Comparison of ENCODE assay signal across 19 cellular contexts in genomic region chr3:195023989-195024388, GRCh38.
DNase-seq lines count a peak whose midpoint lies in the region; ATAC-seq, FAIRE-seq and TF ChIP-seq lines count a peak whose summit lies in the region.
"Had no signal": no experiment of that assay in that cellular context is flagged by ENCODE, and none has a peak within 500 bp of the region (broad histone marks: within the 10 kb centered on the region; RNA-seq: fewer than 3 reads in every experiment).

No MANE protein-coding gene starts in this region.

- no peaks in the 10 kb centered on the region for H4K20me1 ChIP-seq in IMR-90 (ENCODE audit: insufficient read depth, low read length)
- H4K20me1 ChIP-seq: BLaER1 had no signal

- no peak overlapping the region for H3K9ac ChIP-seq in IMR-90 (ENCODE audit: low read depth, low read length)
- H3K9ac ChIP-seq: BLaER1 had no signal

- H2BK20ac ChIP-seq in IMR-90 (ENCODE audit: low read depth, low read length) = no peak overlapping the region

- no peak overlapping the region for H4K91ac ChIP-seq in IMR-90 (ENCODE audit: insufficient read depth, low read depth, low read length)

- TF ChIP-seq POLR2A in GM12891 (IDR thresholded peaks at IDR 0.05; ENCODE audit: low read depth, low read length) (no peak), IMR-90 (IDR thresholded peaks at IDR 0.05; ENCODE audit: low read depth, low read length) (no peak)

- in situ Hi-C loops in IMR-90 (cut with MboI; ENCODE audit: low sequenced_read_pairs) = no loop called here

- no peak overlapping the region for H2BK120ac ChIP-seq in IMR-90 (ENCODE audit: low read depth, low read length)

- H3K18ac ChIP-seq in IMR-90 (ENCODE audit: low read depth, low read length) = no peak overlapping the region

- no peaks in the 10 kb centered on the region for H3K4me1 ChIP-seq in IMR-90 (ENCODE audit: control insufficient read depth, insufficient read depth, low read length)
- H3K4me1 ChIP-seq: BLaER1 had no signal

- intact Hi-C loops in IMR-90 (cut with micrococcal nuclease) (no loop called here), sciatic nerve (cut with DNase I) (loop anchor here (5.0 kb wide), 1 partner anchor 983 kb away; no protein-coding TSS in a partner anchor)

- peak overlapping the region; percentile 61 for H2AFZ ChIP-seq in IMR-90 (replicated peaks; ENCODE audit: low read length, poor library complexity)
- H2AFZ ChIP-seq: GM23338 had no signal

- no peak overlapping the region for H3K23ac ChIP-seq in IMR-90 (ENCODE audit: low read depth, low read length)

- H3K4ac ChIP-seq in IMR-90 (ENCODE audit: low read depth, low read length) = no peak overlapping the region

- DNase-seq in GM12891 (ENCODE audit: insufficient read length, low spot score) = no peak
- DNase-seq in IMR-90 = no peak
- DNase-seq in mesenteric fat pad (ENCODE audit: low spot score) = peak; percentile 35
- DNase-seq in sciatic nerve (ENCODE audit: low spot score) = peak; percentile 7
- no peak for DNase-seq in NCI-H1436 treated with DMSO at 0.1 percent for 48 hours (lab: John Stamatoyannopoulos, UW)
- no peak for DNase-seq in kidney tubule cell (ENCODE audit: low spot score)
- DNase-seq in activated naive CD4-positive, alpha-beta T cell treated with Interleukin-2 at 50 U/mL for 16 hours = no peak
- DNase-seq: 8988T; CD4-positive, alpha-beta memory T cell; DMS153; DMS79; GDM1; HCEC 1CT; HFFc6 had no signal

- no peak overlapping the region for H3K14ac ChIP-seq in IMR-90 (replicated peaks; ENCODE audit: low read depth, low read length)

- TF ChIP-seq RAD21 in IMR-90 (IDR thresholded peaks at IDR 0.05; ENCODE audit: low read length) = no peak

- no peaks in the 10 kb centered on the region for H3K79me1 ChIP-seq in IMR-90 (ENCODE audit: low read depth in 1 of 2, low read length in 2 of 2)

- peak; percentile 55 for FAIRE-seq in GM12891 (lab: Jason Lieb, UNC)
- FAIRE-seq: H54 had no signal

- BruUV-seq in IMR-90 (replicated peaks; lab: Mats Ljungman, UMichigan) = no TSS peak

- no peak overlapping the region for H3K27ac ChIP-seq in IMR-90 (ENCODE audit: insufficient read depth, low read length)
- H3K27ac ChIP-seq: BLaER1, HL-60 had no signal

- POLR2A ChIA-PET in IMR-90 (lab: Charles Lee; ENCODE audit: unreplicated experiment) = no interaction called here

- no peak overlapping the region for H2AK9ac ChIP-seq in IMR-90 (replicated peaks; ENCODE audit: low read depth, low read length, poor library complexity)

- no peak for TF ChIP-seq CTCF in IMR-90 (conservative IDR thresholded peaks at IDR 0.05; ENCODE audit: low read depth, low read length)

- H3K4me2 ChIP-seq in IMR-90 (ENCODE audit: low read depth, low read length) = no peak overlapping the region
- H3K4me2 ChIP-seq: BLaER1, GM23338 had no signal

- H3K4me3 ChIP-seq in IMR-90 (ENCODE audit: insufficient read depth, low read depth, low read length) = no peak overlapping the region
- H3K4me3 ChIP-seq: BLaER1, GM23338 had no signal

- ATAC-seq in IMR-90 (ENCODE audit: low read depth) (no peak), sciatic nerve (no peak), GM21737 (IDR thresholded peaks at IDR 0.05; ENCODE audit: unreplicated experiment) (no peak)
- ATAC-seq: GM23338 had no signal

- peaks cover 27% of the 10 kb centered on the region for H3K27me3 ChIP-seq in IMR-90 (ENCODE audit: control insufficient read depth, insufficient read depth, low read length)
- H3K27me3 ChIP-seq: BLaER1 had no signal

- H2BK15ac ChIP-seq in IMR-90 (ENCODE audit: low read depth, low read length) = no peak overlapping the region

- no peaks in the 10 kb centered on the region for H3K36me3 ChIP-seq in IMR-90 (ENCODE audit: control insufficient read depth, insufficient read depth, low read length)
- H3K36me3 ChIP-seq: BLaER1 had no signal

- H3K9me3 ChIP-seq in IMR-90 (ENCODE audit: control insufficient read depth, insufficient read depth, low read length) = peaks cover 6% of the 10 kb centered on the region
- H3K9me3 ChIP-seq: BLaER1 had no signal

- no peak overlapping the region for H2AK5ac ChIP-seq in IMR-90 (ENCODE audit: low read depth, low read length)

- no peaks in the 10 kb centered on the region for H3K9me1 ChIP-seq in IMR-90 (ENCODE audit: insufficient read depth, low read length)

- H4K8ac ChIP-seq in IMR-90 (ENCODE audit: low read depth in 2 of 2, low read length in 2 of 2) = no peak overlapping the region

- no peak overlapping the region for H4K5ac ChIP-seq in IMR-90 (ENCODE audit: low read depth, low read length)

- dilution Hi-C loops in IMR-90 (cut with HindIII; ENCODE audit: low sequenced_read_pairs, unreplicated experiment) = no loop called here

- no peak overlapping the region for H2BK5ac ChIP-seq in IMR-90 (ENCODE audit: low read depth, low read length, poor library complexity, severe bottlenecking)

- CTCF ChIA-PET in IMR-90 (lab: Yijun Ruan, JAX) = no interaction called here

- no CpG with 5 or more reads among the region's 11 CpGs for WGBS in IMR-90 (ENCODE audit: extremely low coverage in 2 of 2, insufficient read length in 1 of 2), 2 experiments

- no peak overlapping the region for H3K56ac ChIP-seq in IMR-90 (ENCODE audit: extremely low read depth, insufficient read depth, low read length)

TF ChIP-seq in GM12891, 5 proteins besides CTCF, POLR2A, EP300 and RAD21:
- TF ChIP-seq SPI1 (IDR thresholded peaks at IDR 0.05; ENCODE audit: low read depth, low read length) = no peak
- TF ChIP-seq POU2F2 (IDR thresholded peaks at IDR 0.05; ENCODE audit: low read depth, low read length) = no peak
- no peak for TF ChIP-seq PAX5 (IDR thresholded peaks at IDR 0.05; ENCODE audit: insufficient read depth, low read length, severe bottlenecking)
- no peak for TF ChIP-seq POLR2AphosphoS5 (IDR thresholded peaks at IDR 0.05; ENCODE audit: low read depth, low read length)
- TF ChIP-seq TAF1 (IDR thresholded peaks at IDR 0.05; ENCODE audit: low read depth, low read length) = no peak
TF ChIP-seq in GM12891: peak in this region for 0.

TF ChIP-seq in IMR-90, 13 proteins besides CTCF, POLR2A, EP300 and RAD21:
- no peak for TF ChIP-seq RFX5 (IDR thresholded peaks at IDR 0.05; ENCODE audit: low read depth, low read length)
- no peak for TF ChIP-seq MXI1 (IDR thresholded peaks at IDR 0.05; ENCODE audit: borderline replicate concordance, low read depth, low read length)
- TF ChIP-seq RCOR1 (IDR thresholded peaks at IDR 0.05; ENCODE audit: insufficient replicate concordance, low read length) = no peak
- TF ChIP-seq, protein P1, sequence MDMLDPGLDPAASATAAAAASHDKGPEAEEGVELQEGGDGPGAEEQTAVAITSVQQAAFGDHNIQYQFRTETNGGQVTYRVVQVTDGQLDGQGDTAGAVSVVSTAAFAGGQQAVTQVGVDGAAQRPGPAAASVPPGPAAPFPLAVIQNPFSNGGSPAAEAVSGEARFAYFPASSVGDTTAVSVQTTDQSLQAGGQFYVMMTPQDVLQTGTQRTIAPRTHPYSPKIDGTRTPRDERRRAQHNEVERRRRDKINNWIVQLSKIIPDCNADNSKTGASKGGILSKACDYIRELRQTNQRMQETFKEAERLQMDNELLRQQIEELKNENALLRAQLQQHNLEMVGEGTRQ (IDR thresholded peaks at IDR 0.05; ENCODE audit: low read depth, low read length) = no peak
- TF ChIP-seq CEBPB (IDR thresholded peaks at IDR 0.05; ENCODE audit: low read depth, low read length) = no peak
- no peak for TF ChIP-seq MAFK (IDR thresholded peaks at IDR 0.05; ENCODE audit: low read depth, low read length)
- TF ChIP-seq CHD1 (IDR thresholded peaks at IDR 0.05; ENCODE audit: low read depth, low read length) = no peak
- no peak for TF ChIP-seq FOS (IDR thresholded peaks at IDR 0.05; ENCODE audit: low read depth, low read length)
- no peak for TF ChIP-seq BHLHE40 (IDR thresholded peaks at IDR 0.05; ENCODE audit: low read depth, low read length)
- no peak for TF ChIP-seq MAZ (IDR thresholded peaks at IDR 0.05; ENCODE audit: borderline replicate concordance, low read depth, low read length)

Comparison
In these comparisons a context has a peak if more than half of its experiments do, and no peak if none do; other contexts are left out.
1. DNase-seq: peak in mesenteric fat pad (single experiment) and sciatic nerve (single experiment); none in GM12891 (single experiment), IMR-90 (single experiment), NCI-H1436 treated with DMSO at 0.1 percent for 48 hours (single experiment), kidney tubule cell (single experiment) and activated naive CD4-positive, alpha-beta T cell treated with Interleukin-2 at 50 U/mL for 16 hours (single experiment).